8 cellular contexts compared by ENCODE assay signal in the genomic region with DNA sequence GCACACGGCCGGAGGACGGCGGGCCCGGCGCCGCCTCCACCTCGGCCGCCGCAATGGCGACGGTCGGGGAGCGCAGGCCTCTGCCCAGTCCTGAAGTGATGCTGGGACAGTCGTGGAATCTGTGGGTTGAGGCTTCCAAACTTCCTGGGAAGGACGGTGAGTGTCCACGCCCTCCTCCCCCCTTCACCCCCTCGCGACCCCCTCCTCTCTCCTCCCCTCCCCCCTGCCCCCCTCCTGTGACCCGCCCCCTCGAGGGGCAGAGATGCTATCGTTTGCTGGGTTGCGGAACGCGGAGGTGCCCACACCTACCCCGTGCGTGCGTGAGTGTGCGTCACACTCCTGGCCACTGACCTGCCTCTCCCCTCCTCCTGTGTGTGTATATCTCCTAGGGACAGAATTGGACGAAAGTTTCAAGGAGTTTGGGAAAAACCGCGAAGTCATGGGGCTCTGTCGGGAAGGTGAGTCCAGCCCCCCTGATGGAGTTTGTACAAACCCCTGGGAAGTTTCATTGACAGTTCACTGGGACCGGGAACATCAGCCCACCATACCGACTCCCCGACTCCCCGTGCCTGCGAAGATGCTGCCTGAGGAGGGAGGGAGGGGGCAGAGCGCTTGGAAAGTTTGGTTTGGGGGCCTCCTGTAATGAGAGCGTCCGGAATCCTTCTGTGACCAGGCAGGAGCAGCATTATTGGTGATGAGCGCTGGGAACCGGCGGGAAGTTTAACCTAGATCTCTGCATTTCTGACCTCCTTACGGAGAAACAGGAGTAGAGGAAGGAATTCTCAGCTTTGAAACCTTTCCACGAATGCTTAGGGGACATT. TPM values are rescaled to one million over a fixed set of nuclear protein-coding genes. Genes with fewer than 3 reads are reported as not detected.
DNase-seq lines count a peak whose midpoint lies in the region; ATAC-seq and TF ChIP-seq lines count a peak whose summit lies in the region.

No MANE protein-coding gene starts in this region.

- H3K9me3 ChIP-seq in ES-I3 (ENCODE audit: control insufficient read depth, insufficient read depth, low read length) (no peaks in the 10 kb centered on the region), heart right ventricle (no peaks in the 10 kb centered on the region)

- no peaks in the 10 kb centered on the region for H3K27me3 ChIP-seq in heart right ventricle

- peak overlapping the region; percentile 84 to 86 for H3K27ac Mint-ChIP-seq in activated naive CD4-positive, alpha-beta T cell treated with anti-CD3 and anti-CD28 coated beads, Interleukin-2, amount 50 U/mL, for 72 hours

- intact Hi-C loops in heart right ventricle (cut with DNase I): loop anchor here in 8 of 10 donors (5.0 to 10.0 kb wide), 7 partner anchors 46 to 84 kb away; a partner anchor contains a TSS

- POLR2A ChIA-PET in RWPE1 (lab: Yijun Ruan, JAX; ENCODE audit: low non-redundant PET): no interaction called here

- peak; percentile 13 for ATAC-seq in HG02642 (IDR thresholded peaks at IDR 0.05; ENCODE audit: poor library complexity, unreplicated experiment)
- ATAC-seq in activated naive CD4-positive, alpha-beta T cell treated with anti-CD3 and anti-CD28 coated beads, Interleukin-2, amount 50 U/mL, for 72 hours: peak; percentile 15 to 53
- ATAC-seq in heart right ventricle: peak in 7 of 8 donors; percentile 6 to 45 (median 30)

- H3K9me3 Mint-ChIP-seq in activated naive CD4-positive, alpha-beta T cell treated with anti-CD3 and anti-CD28 coated beads, Interleukin-2, amount 50 U/mL, for 72 hours: no peaks in the 10 kb centered on the region

- H3K4me3 ChIP-seq in heart right ventricle: peak overlapping the region; percentile 58 to 97 (median 73)

- H3K27ac ChIP-seq in RWPE1 (peak overlapping the region; percentile 96), heart right ventricle (peak overlapping the region; percentile 90 to 100 (median 98))

- peak; percentile 60 for DNase-seq in RWPE1 (ENCODE audit: low spot score)
- DNase-seq in activated naive CD4-positive, alpha-beta T cell treated with anti-CD3 and anti-CD28 coated beads, Interleukin-2, amount 50 U/mL, for 72 hours (ENCODE audit: low spot score in 2 of 2): peak; percentile 24 to 55
- peak; percentile 42 to 49 for DNase-seq in heart right ventricle
- peak; percentile 30 for DNase-seq in putamen (ENCODE audit: low spot score)
- no peak for DNase-seq in NCI-H187 (lab: John Stamatoyannopoulos, UW)
- DNase-seq in NCI-H446 treated with DMSO at 0.1 percent for 48 hours (lab: John Stamatoyannopoulos, UW): no peak

- H3K36me3 Mint-ChIP-seq in activated naive CD4-positive, alpha-beta T cell treated with anti-CD3 and anti-CD28 coated beads, Interleukin-2, amount 50 U/mL, for 72 hours: peaks cover 5 to 23% of the 10 kb centered on the region in 2 donors

- CTCF ChIA-PET in RWPE1 (lab: Yijun Ruan, JAX): interaction anchor here (1.0 kb wide), 2 partner anchors 43 to 81 kb away, joined by 3 to 4 read pairs; no protein-coding TSS in a partner anchor

- peaks cover 17% of the 10 kb centered on the region; the same call in 1 of the 2 replicates for H3K4me1 ChIP-seq in ES-I3 (ENCODE audit: insufficient read depth, low read length)
- peaks cover 4 to 46% (median 34%) of the 10 kb centered on the region in 9 donors for H3K4me1 ChIP-seq in heart right ventricle

- H3K36me3 ChIP-seq in ES-I3 (ENCODE audit: insufficient read depth, low read length) (no peaks in the 10 kb centered on the region), heart right ventricle (peaks cover 0 to 34% (median 5%) of the 10 kb centered on the region in 9 donors)

- peak overlapping the region; percentile 58 for H3K9ac ChIP-seq in ES-I3 (ENCODE audit: low read depth, low read length)

- no peak for TF ChIP-seq CTCF in RWPE1 (conservative IDR thresholded peaks at IDR 0.05; ENCODE audit: low read depth)
- no peak for TF ChIP-seq CTCF in heart right ventricle (IDR thresholded peaks at IDR 0.05)

- 7 to 13% methylated on average over 42 to 46 of the region's 46 CpGs for WGBS in heart right ventricle, 2 donors

RNA-seq across cellular contexts. Expression of a gene that starts 0.8 kb away (rescaled TPM):
- not detected for total RNA-seq in activated naive CD4-positive, alpha-beta T cell treated with anti-CD3 and anti-CD28 coated beads, Interleukin-2, amount 50 U/mL, for 72 hours
- total RNA-seq in heart right ventricle: not detected
- polyA plus RNA-seq in heart right ventricle: not detected

RNA-seq across cellular contexts. Expression of a gene that starts 49.3 kb away (rescaled TPM):
- 10 to 100 TPM; 28.6 to 54.9 TPM for total RNA-seq in activated naive CD4-positive, alpha-beta T cell treated with anti-CD3 and anti-CD28 coated beads, Interleukin-2, amount 50 U/mL, for 72 hours
- 10 to 100 TPM; 13.3 to 31.0 (median 22.4) TPM for total RNA-seq in heart right ventricle
- polyA plus RNA-seq in heart right ventricle: 1 to 10 TPM; 1.7 to 5.0 TPM

RNA-seq across cellular contexts. Expression of a gene that starts 49.4 kb away (rescaled TPM):
- total RNA-seq in activated naive CD4-positive, alpha-beta T cell treated with anti-CD3 and anti-CD28 coated beads, Interleukin-2, amount 50 U/mL, for 72 hours: 10 to 100 TPM; 15.6 to 89.2 TPM
- 10 to 100 TPM; 71.3 to 97.8 (median 79.4) TPM for total RNA-seq in heart right ventricle
- polyA plus RNA-seq in heart right ventricle: 100 to 1,000 TPM in 1 of 2 donors, 10 to 100 TPM in 1; 75.2 to 204 TPM

Comparison
In these comparisons a context has a peak if more than half of its experiments do, and no peak if none do; other contexts are left out.
1. DNase-seq: peak in RWPE1 (single experiment), activated naive CD4-positive, alpha-beta T cell treated with anti-CD3 and anti-CD28 coated beads, Interleukin-2, amount 50 U/mL, for 72 hours (2 of 2), heart right ventricle (2 of 2) and putamen (single experiment); none in NCI-H187 (0 of 2) and NCI-H446 treated with DMSO at 0.1 percent for 48 hours (single experiment).
2. Peak in every context shown above with its lines, with median percentiles within 50 percentile points of each other: ATAC-seq.